ENCODE assay signal across 15 cellular contexts in genomic region chr17:6677158-6677831, GRCh38. TPM values are rescaled to one million over a fixed set of nuclear protein-coding genes. Genes with fewer than 3 reads are reported as not detected.
DNase-seq lines count a peak whose midpoint lies in the region; ATAC-seq, FAIRE-seq and TF ChIP-seq lines count a peak whose summit lies in the region.
"Had no signal": no experiment of that assay in that cellular context is flagged by ENCODE, and none has a peak within 500 bp of the region (broad histone marks: within the 10 kb centered on the region; RNA-seq: fewer than 3 reads in every experiment).

No MANE protein-coding gene starts in this region.

- H3K27ac Mint-ChIP-seq in astrocyte (ENCODE audit: unreplicated experiment): peak overlapping the region; percentile 53

- no peak overlapping the region for H3K27ac ChIP-seq in astrocyte (ENCODE audit: low read depth, low read length)
- H3K27ac ChIP-seq: gastroesophageal sphincter had no signal

- H3K4me2 ChIP-seq in astrocyte (ENCODE audit: low read length): no peak overlapping the region

- no peaks in the 10 kb centered on the region for H4K20me1 ChIP-seq in astrocyte (ENCODE audit: insufficient read depth, low read length)

- H3K36me3 ChIP-seq in astrocyte (ENCODE audit: insufficient read depth, low read length): no peaks in the 10 kb centered on the region
- H3K36me3 ChIP-seq: gastroesophageal sphincter had no signal

- H3K9me3 ChIP-seq in astrocyte (ENCODE audit: insufficient read depth, low read depth, low read length): no peaks in the 10 kb centered on the region
- H3K9me3 ChIP-seq: gastroesophageal sphincter had no signal

- no peaks in the 10 kb centered on the region for H3K79me2 ChIP-seq in astrocyte (ENCODE audit: insufficient read depth, low read length)

- FAIRE-seq in astrocyte (lab: Jason Lieb, UNC): no peak
- FAIRE-seq: H1 had no signal

- peaks cover 15% of the 10 kb centered on the region for H3K27me3 ChIP-seq in astrocyte (ENCODE audit: insufficient read depth, low read length)

- H3K9ac ChIP-seq in astrocyte (ENCODE audit: low read length): no peak overlapping the region

- H3K27me3 Mint-ChIP-seq in astrocyte (ENCODE audit: low read depth, unreplicated experiment): peaks cover 33% of the 10 kb centered on the region

- H3K4me3 Mint-ChIP-seq in astrocyte (ENCODE audit: unreplicated experiment): no peak overlapping the region
- H3K4me3 Mint-ChIP-seq: central memory CD8-positive, alpha-beta T cell had no signal

- peaks cover 3% of the 10 kb centered on the region for H3K9me3 Mint-ChIP-seq in astrocyte (ENCODE audit: unreplicated experiment)
- H3K9me3 Mint-ChIP-seq: central memory CD8-positive, alpha-beta T cell had no signal

- H3K36me3 Mint-ChIP-seq in astrocyte (ENCODE audit: low read depth, unreplicated experiment): peaks cover 2% of the 10 kb centered on the region

- no peak overlapping the region for H2AFZ ChIP-seq in astrocyte (ENCODE audit: low read depth, low read length)

- intact Hi-C loops in posterior vena cava (cut with DNase I): no loop called here

- H3K4me1 Mint-ChIP-seq in astrocyte (ENCODE audit: low read depth, unreplicated experiment): peaks cover 23% of the 10 kb centered on the region

- DNase-seq in SKM-1 treated with dmso at 0.1 percent for 144 hours (lab: John Stamatoyannopoulos, UW; ENCODE audit: unreplicated experiment): peak; percentile 6
- no peak for DNase-seq in SKM-1 (lab: John Stamatoyannopoulos, UW; ENCODE audit: unreplicated experiment)
- peak; percentile 66 for DNase-seq in LHCN-M2 (ENCODE audit: low read depth)
- peak; percentile 53 for DNase-seq in astrocyte (ENCODE audit: low read depth)
- peak; percentile 66 for DNase-seq in posterior vena cava (ENCODE audit: low spot score)
- DNase-seq in Kasumi-1 (lab: John Stamatoyannopoulos, UW): no peak
- DNase-seq in NK-92 (lab: John Stamatoyannopoulos, UW; ENCODE audit: unreplicated experiment): no peak
- DNase-seq: activated CD4-positive, alpha-beta T cell treated with anti-CD3 and anti-CD28 coated beads for 4 hours; NCI-H1694 treated with DMSO at 0.1 percent for 48 hours had no signal

- H3K4me1 ChIP-seq in astrocyte (ENCODE audit: insufficient read depth, low read length): no peaks in the 10 kb centered on the region
- H3K4me1 ChIP-seq: gastroesophageal sphincter had no signal

- H3K4me3 ChIP-seq in astrocyte (ENCODE audit: insufficient read depth, low read depth, low read length): no peak overlapping the region
- H3K4me3 ChIP-seq: gastroesophageal sphincter had no signal

- ATAC-seq in GM21825 (IDR thresholded peaks at IDR 0.05; ENCODE audit: unreplicated experiment): no peak
- ATAC-seq: gastroesophageal sphincter had no signal

- no peak for TF ChIP-seq CTCF in astrocyte (IDR thresholded peaks at IDR 0.05; ENCODE audit: insufficient read depth, low read depth, low read length)

RNA-seq across cellular contexts. Expression of gene C17orf100, which starts 25.7 kb away (rescaled TPM):
- total RNA-seq in LHCN-M2 (2014; rRNA removed): 0.45 and 0.92 TPM in 2 replicates
- 1.6 TPM for polyA plus RNA-seq in LHCN-M2 (2012)
- total RNA-seq in astrocyte: 3.1 and 4.1 TPM in 2 replicates
- total RNA-seq in posterior vena cava: 1 to 10 TPM in 1 of 2 donors, under 1 TPM in 1; 0.81 to 1.2 TPM
- total RNA-seq: skeletal muscle tissue had no signal

RNA-seq across cellular contexts. Expression of gene MED31, which starts 25.9 kb away (rescaled TPM):
- total RNA-seq in LHCN-M2 (2014; rRNA removed) (7.4 and 9.6 TPM in 2 replicates), astrocyte (21.0 and 22.8 TPM in 2 replicates), posterior vena cava (10 to 100 TPM; 14.3 to 16.9 TPM)
- 20.5 TPM for polyA plus RNA-seq in LHCN-M2 (2012)

RNA-seq across cellular contexts. Expression of gene SLC13A5, which starts 35.9 kb away (rescaled TPM):
- not detected in 2 replicates for total RNA-seq in LHCN-M2 (2014; rRNA removed)
- polyA plus RNA-seq in LHCN-M2 (2012): 0.02 TPM
- 6.9 and 13.2 TPM in 2 replicates for total RNA-seq in astrocyte
- under 1 TPM in 1 of 2 donors, not detected in 1; 0.10 TPM for total RNA-seq in posterior vena cava
- total RNA-seq: skeletal muscle tissue had no signal
- polyA plus RNA-seq: AG04450 had no signal

RNA-seq across cellular contexts. Expression of gene TXNDC17, which starts 36.4 kb away (rescaled TPM):
- 226 and 251 TPM in 2 replicates for total RNA-seq in LHCN-M2 (2014; rRNA removed)
- 288 TPM for polyA plus RNA-seq in LHCN-M2 (2012)
- 141 and 158 TPM in 2 replicates for total RNA-seq in astrocyte
- total RNA-seq in posterior vena cava: 10 to 100 TPM; 43.2 to 55.9 TPM

RNA-seq across cellular contexts. Expression of gene KIAA0753, which starts 36.8 kb away (rescaled TPM):
- total RNA-seq in LHCN-M2 (2014; rRNA removed) (9.9 and 12.8 TPM in 2 replicates), astrocyte (23.3 and 25.4 TPM in 2 replicates), posterior vena cava (10 to 100 TPM; 17.7 to 21.6 TPM)
- 3.5 TPM for polyA plus RNA-seq in LHCN-M2 (2012)

Comparison
In these comparisons a context has a peak if more than half of its experiments do, and no peak if none do; other contexts are left out.
1. DNase-seq: peak in SKM-1 treated with dmso at 0.1 percent for 144 hours (single experiment), LHCN-M2 (single experiment), astrocyte (single experiment) and posterior vena cava (single experiment); none in SKM-1 (single experiment), Kasumi-1 (0 of 2) and NK-92 (single experiment).